In genomic region chr20:43938932-43939761, GRCh38 we compare ENCODE assay signal across 10 cellular contexts. TPM values are rescaled to one million over a fixed set of nuclear protein-coding genes. Genes with fewer than 3 reads are reported as not detected.
DNase-seq lines count a peak whose midpoint lies in the region; ATAC-seq and TF ChIP-seq lines count a peak whose summit lies in the region.
"Had no signal": no experiment of that assay in that cellular context is flagged by ENCODE, and none has a peak within 500 bp of the region (broad histone marks: within the 10 kb centered on the region; RNA-seq: fewer than 3 reads in every experiment).

No MANE protein-coding gene starts in this region.

- H2AFZ ChIP-seq in hepatocyte, result no peak overlapping the region

- peak overlapping the region; percentile 35 for H3K27ac ChIP-seq in VCaP
- no peak overlapping the region for H3K27ac ChIP-seq in hepatocyte
- no peak overlapping the region for H3K27ac ChIP-seq in uterus

- TF ChIP-seq POLR2A in erythroblast (IDR thresholded peaks at IDR 0.05; ENCODE audit: low read length), result no peak
- TF ChIP-seq POLR2A in uterus (IDR thresholded peaks at IDR 0.05), result no peak

- no peaks in the 10 kb centered on the region for H4K20me1 ChIP-seq in hepatocyte (ENCODE audit: insufficient read depth, poor library complexity, severe bottlenecking)

- no peaks in the 10 kb centered on the region for H3K36me3 Mint-ChIP-seq in activated naive CD8-positive, alpha-beta T cell treated with anti-CD3 and anti-CD28 coated beads for 36 hours
- H3K36me3 Mint-ChIP-seq in activated naive CD8-positive, alpha-beta T cell treated with anti-CD3 and anti-CD28 coated beads, Interleukin-2, amount 50 U/mL, for 24 hours (ENCODE audit: low read depth), result no peaks in the 10 kb centered on the region

- H3K9me3 Mint-ChIP-seq in activated naive CD8-positive, alpha-beta T cell treated with anti-CD3 and anti-CD28 coated beads for 36 hours, result no peaks in the 10 kb centered on the region
- H3K9me3 Mint-ChIP-seq in activated naive CD8-positive, alpha-beta T cell treated with anti-CD3 and anti-CD28 coated beads, Interleukin-2, amount 50 U/mL, for 24 hours, result no peaks in the 10 kb centered on the region

- H3K27ac Mint-ChIP-seq in activated naive CD8-positive, alpha-beta T cell treated with anti-CD3 and anti-CD28 coated beads for 36 hours, result peak overlapping the region; percentile 5
- no peak overlapping the region for H3K27ac Mint-ChIP-seq in activated naive CD8-positive, alpha-beta T cell treated with anti-CD3 and anti-CD28 coated beads, Interleukin-2, amount 50 U/mL, for 24 hours

- no peak overlapping the region for H3K4me3 Mint-ChIP-seq in activated naive CD8-positive, alpha-beta T cell treated with anti-CD3 and anti-CD28 coated beads for 36 hours
- H3K4me3 Mint-ChIP-seq in activated naive CD8-positive, alpha-beta T cell treated with anti-CD3 and anti-CD28 coated beads, Interleukin-2, amount 50 U/mL, for 24 hours, result no peak overlapping the region

- H3K9me3 ChIP-seq in hepatocyte (ENCODE audit: low read depth) (no peaks in the 10 kb centered on the region), uterus (no peaks in the 10 kb centered on the region)
- H3K9me3 ChIP-seq: Caco-2 had no signal

- intact Hi-C loops in uterus (cut with DNase I; ENCODE audit: low total_unique reads), result no loop called here

- H3K4me1 Mint-ChIP-seq in activated naive CD8-positive, alpha-beta T cell treated with anti-CD3 and anti-CD28 coated beads for 36 hours, result peaks cover 20% of the 10 kb centered on the region
- peaks cover 25% of the 10 kb centered on the region for H3K4me1 Mint-ChIP-seq in activated naive CD8-positive, alpha-beta T cell treated with anti-CD3 and anti-CD28 coated beads, Interleukin-2, amount 50 U/mL, for 24 hours

- H3K9me2 ChIP-seq in hepatocyte (replicated peaks; ENCODE audit: insufficient read depth), result no peaks in the 10 kb centered on the region

- H3K36me3 ChIP-seq in hepatocyte (replicated peaks; ENCODE audit: insufficient read depth, low read depth) (no peaks in the 10 kb centered on the region), uterus (no peaks in the 10 kb centered on the region)

- DNase-seq in activated naive CD8-positive, alpha-beta T cell treated with anti-CD3 and anti-CD28 coated beads for 36 hours, result no peak
- no peak for DNase-seq in activated naive CD8-positive, alpha-beta T cell treated with anti-CD3 and anti-CD28 coated beads, Interleukin-2, amount 50 U/mL, for 24 hours
- DNase-seq in hepatocyte (ENCODE audit: low spot score), result peak; percentile 72
- no peak for DNase-seq in stimulated activated CD4-positive, alpha-beta T cell treated with anti-CD3 and anti-CD28 coated beads, Interleukin-4, amount 100 ng/mL, for 24 hours
- no peak for DNase-seq in retina
- DNase-seq in erythroblast (lab: John Stamatoyannopoulos, UW), result no peak
- DNase-seq in uterus, result no peak
- DNase-seq: activated CD4-positive, alpha-beta T cell treated with anti-CD3 and anti-CD28 coated beads, Interleukin-2, amount 50 U/mL, for 4 hours had no signal

- 62% methylated on average over 9 of the region's 9 CpGs for WGBS in hepatocyte (ENCODE audit: low lambda C conversion rate, missing lambda C conversion rate)

- H3K79me2 ChIP-seq in hepatocyte, result no peaks in the 10 kb centered on the region

- no peak overlapping the region for H3K4me2 ChIP-seq in hepatocyte

- H3K27me3 ChIP-seq in hepatocyte (no peaks in the 10 kb centered on the region), uterus (no peaks in the 10 kb centered on the region)

- H3K4me3 ChIP-seq in hepatocyte, result no peak overlapping the region
- no peak overlapping the region for H3K4me3 ChIP-seq in uterus

- peaks cover 22% of the 10 kb centered on the region for H3K27me3 Mint-ChIP-seq in activated naive CD8-positive, alpha-beta T cell treated with anti-CD3 and anti-CD28 coated beads for 36 hours
- peaks cover 28% of the 10 kb centered on the region for H3K27me3 Mint-ChIP-seq in activated naive CD8-positive, alpha-beta T cell treated with anti-CD3 and anti-CD28 coated beads, Interleukin-2, amount 50 U/mL, for 24 hours

- ATAC-seq in activated naive CD8-positive, alpha-beta T cell treated with anti-CD3 and anti-CD28 coated beads, Interleukin-2, amount 50 U/mL, for 24 hours, result no peak

- H3K4me1 ChIP-seq in hepatocyte (ENCODE audit: insufficient read depth) (peaks cover 8% of the 10 kb centered on the region), uterus (no peaks in the 10 kb centered on the region)
- H3K4me1 ChIP-seq: Caco-2 had no signal

- TF ChIP-seq CTCF in VCaP (conservative IDR thresholded peaks at IDR 0.05) (no peak), hepatocyte (IDR thresholded peaks at IDR 0.05; ENCODE audit: poor library complexity) (no peak), uterus (IDR thresholded peaks at IDR 0.05) (no peak)

RNA-seq across cellular contexts. Expression of gene TOX2, which starts 24.5 kb away (rescaled TPM):
- total RNA-seq in activated naive CD8-positive, alpha-beta T cell treated with anti-CD3 and anti-CD28 coated beads for 36 hours, result under 1 TPM; 0.45 to 0.52 TPM
- total RNA-seq in hepatocyte (0.87 and 2.8 TPM in 2 replicates), uterus (1 to 10 TPM in 1 of 4 donors, under 1 TPM in 2, not detected in 1; 0.26 to 4.8 (median 0.28) TPM)
- polyA plus RNA-seq in hepatocyte, result 12.1 and 13.4 TPM in 2 replicates
- total RNA-seq: Caco-2 had no signal
